5 cellular contexts compared by ENCODE assay signal in genomic region chr14:19198341-19198740, GRCh38.
DNase-seq lines count a peak whose midpoint lies in the region; ATAC-seq and TF ChIP-seq lines count a peak whose summit lies in the region.
"Not testable (repeated sequence)": the region's sequence is repeated elsewhere in the genome, so short reads cannot be mapped to it uniquely, and the experiment has no call there.

No MANE protein-coding gene starts in this region.

- H3K4me3 Mint-ChIP-seq in Caco-2 (ENCODE audit: unreplicated experiment); natural killer cell treated with Interleukin-12 subunit alpha and Interleukin-12 subunit beta and Interleukin-15 and Interleukin-18, amount 100 ng/mL, for 72 hours; stimulated activated naive CD8-positive, alpha-beta T cell treated with anti-CD3 and anti-CD28 coated beads, Interleukin-15, amount 100 ng/mL, for 72 hours: not testable (repeated sequence)

- H3K4me1 ChIP-seq in Caco-2, esophagus muscularis mucosa: not testable (repeated sequence)

- intact Hi-C loops in Caco-2 (cut with micrococcal nuclease; ENCODE audit: unreplicated experiment); esophagus muscularis mucosa (cut with DNase I): not testable (repeated sequence)

- H3K9me3 ChIP-seq in Caco-2, esophagus muscularis mucosa: not testable (repeated sequence)

- BruUV-seq in Caco-2 (replicated peaks; lab: Mats Ljungman, UMichigan): not testable (repeated sequence)

- not testable (repeated sequence) for TF ChIP-seq EP300 in esophagus muscularis mucosa (IDR thresholded peaks at IDR 0.05)

- not testable (repeated sequence) for H3K27ac ChIP-seq in esophagus muscularis mucosa (replicated peaks in 1 of 4)

- peak; percentile 17 to 28 for ATAC-seq in natural killer cell treated with Interleukin-12 subunit alpha and Interleukin-12 subunit beta and Interleukin-15 and Interleukin-18, amount 100 ng/mL, for 72 hours
- ATAC-seq in stimulated activated naive CD8-positive, alpha-beta T cell treated with anti-CD3 and anti-CD28 coated beads, Interleukin-15, amount 100 ng/mL, for 72 hours: peak; percentile 11

- not testable (repeated sequence) for H3K4me1 Mint-ChIP-seq in Caco-2 (ENCODE audit: low read depth, unreplicated experiment); natural killer cell treated with Interleukin-12 subunit alpha and Interleukin-12 subunit beta and Interleukin-15 and Interleukin-18, amount 100 ng/mL, for 72 hours (ENCODE audit: low read depth in 2 of 2); stimulated activated naive CD8-positive, alpha-beta T cell treated with anti-CD3 and anti-CD28 coated beads, Interleukin-15, amount 100 ng/mL, for 72 hours

- H3K36me3 ChIP-seq in Caco-2 (ENCODE audit: control insufficient read depth, insufficient read depth, low read length); esophagus muscularis mucosa: not testable (repeated sequence)

- not testable (repeated sequence) for H3K9me3 Mint-ChIP-seq in Caco-2 (ENCODE audit: unreplicated experiment); natural killer cell treated with Interleukin-12 subunit alpha and Interleukin-12 subunit beta and Interleukin-15 and Interleukin-18, amount 100 ng/mL, for 72 hours; stimulated activated naive CD8-positive, alpha-beta T cell treated with anti-CD3 and anti-CD28 coated beads, Interleukin-15, amount 100 ng/mL, for 72 hours

- POLR2A ChIA-PET in Caco-2 (lab: Charles Lee): not testable (repeated sequence)

- H3K36me3 Mint-ChIP-seq in Caco-2 (ENCODE audit: insufficient read depth, unreplicated experiment); natural killer cell treated with Interleukin-12 subunit alpha and Interleukin-12 subunit beta and Interleukin-15 and Interleukin-18, amount 100 ng/mL, for 72 hours: not testable (repeated sequence)

- not testable (repeated sequence) for TF ChIP-seq POLR2A in esophagus muscularis mucosa (IDR thresholded peaks at IDR 0.05; ENCODE audit: low read depth)

- TF ChIP-seq CTCF in Caco-2 (IDR thresholded peaks at IDR 0.05; ENCODE audit: insufficient read depth in 1 of 2, low read depth in 1 of 2, low read length in 1 of 2, severe bottlenecking in 1 of 2, unreplicated experiment in 1 of 2); esophagus muscularis mucosa (IDR thresholded peaks at IDR 0.05): not testable (repeated sequence)

- WGBS in esophagus muscularis mucosa: 18% methylated on average over 3 of the region's 3 CpGs

- H3K27ac Mint-ChIP-seq in Caco-2 (ENCODE audit: unreplicated experiment): peak overlapping the region; percentile 71
- not testable (repeated sequence) for H3K27ac Mint-ChIP-seq in natural killer cell treated with Interleukin-12 subunit alpha and Interleukin-12 subunit beta and Interleukin-15 and Interleukin-18, amount 100 ng/mL, for 72 hours; stimulated activated naive CD8-positive, alpha-beta T cell treated with anti-CD3 and anti-CD28 coated beads, Interleukin-15, amount 100 ng/mL, for 72 hours

- CTCF ChIA-PET in Caco-2 (lab: Charles Lee): not testable (repeated sequence)

- DNase-seq in Caco-2; stimulated activated naive CD8-positive, alpha-beta T cell treated with anti-CD3 and anti-CD28 coated beads, Interleukin-15, amount 100 ng/mL, for 72 hours: not testable (repeated sequence)
- peak; percentile 77 for DNase-seq in esophagus muscularis mucosa (ENCODE audit: extremely low spot score)
- DNase-seq in islet precursor cell: peak; percentile 32
- DNase-seq in natural killer cell treated with Interleukin-12 subunit alpha and Interleukin-12 subunit beta and Interleukin-15 and Interleukin-18, amount 100 ng/mL, for 72 hours (ENCODE audit: low spot score): peak; percentile 44

- H3K27me3 ChIP-seq in Caco-2 (replicated peaks; ENCODE audit: control insufficient read depth, insufficient read depth, low read length); esophagus muscularis mucosa: not testable (repeated sequence)

- H3K27me3 Mint-ChIP-seq in Caco-2 (ENCODE audit: insufficient read depth, unreplicated experiment); natural killer cell treated with Interleukin-12 subunit alpha and Interleukin-12 subunit beta and Interleukin-15 and Interleukin-18, amount 100 ng/mL, for 72 hours; stimulated activated naive CD8-positive, alpha-beta T cell treated with anti-CD3 and anti-CD28 coated beads, Interleukin-15, amount 100 ng/mL, for 72 hours: not testable (repeated sequence)

- H3K4me3 ChIP-seq in Caco-2 (ENCODE audit: low read depth, low read length); esophagus muscularis mucosa: not testable (repeated sequence)
